ENCODE assay signal across 1 cellular context in the genomic region with DNA sequence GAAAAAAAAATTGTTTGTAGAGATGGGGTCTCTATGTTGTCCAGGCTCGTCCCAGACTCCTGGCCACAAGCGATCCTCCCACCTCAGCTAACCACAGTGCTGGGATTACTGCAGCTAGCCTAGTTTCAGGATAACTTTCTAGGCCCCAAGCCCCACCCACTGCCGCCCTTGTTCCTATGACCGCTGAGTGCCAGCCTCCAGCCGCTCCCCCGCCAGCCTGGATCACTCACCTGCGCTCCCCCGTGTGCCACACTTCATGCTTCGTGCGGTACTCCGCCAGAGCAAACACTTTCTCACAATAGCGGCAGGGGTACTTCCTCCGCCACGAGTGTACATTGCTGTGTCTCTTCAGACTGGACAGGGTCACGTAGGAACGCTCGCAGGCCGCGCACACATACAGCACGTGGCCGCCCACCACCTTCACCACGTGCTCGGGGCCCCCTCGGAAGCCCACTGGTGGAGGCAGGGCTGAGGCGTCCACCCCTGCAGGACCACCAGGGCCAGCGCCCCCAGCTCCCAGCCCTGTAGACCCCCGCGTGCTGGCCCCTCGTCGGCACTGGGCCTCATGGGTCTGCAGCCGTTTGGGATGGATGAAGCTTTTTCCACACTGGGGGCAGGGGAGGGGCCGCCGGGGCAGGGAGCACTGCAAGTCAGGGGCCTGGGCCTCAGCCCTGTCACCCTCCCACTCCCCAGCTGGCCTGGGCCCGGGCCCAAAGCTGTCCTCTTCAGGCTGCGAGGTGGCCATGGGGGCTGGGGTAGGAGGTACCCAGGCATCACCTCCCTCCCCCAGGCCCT.
TF ChIP-seq lines count a peak whose summit lies in the region.

No MANE protein-coding gene starts in this region.

TF ChIP-seq in GM12878, 131 proteins besides CTCF, POLR2A, EP300 and RAD21:
- no peak for TF ChIP-seq HDAC6 (IDR thresholded peaks at IDR 0.05; ENCODE audit: unreplicated experiment)
- TF ChIP-seq BRCA1 (IDR thresholded peaks at IDR 0.05; ENCODE audit: low read depth, low read length): no peak
- no peak for TF ChIP-seq ASH2L (IDR thresholded peaks at IDR 0.05; ENCODE audit: borderline replicate concordance, low read depth)
- no peak for TF ChIP-seq FOXK2 (IDR thresholded peaks at IDR 0.05)
- no peak for TF ChIP-seq NR2F1 (conservative IDR thresholded peaks at IDR 0.05)
- TF ChIP-seq MEF2A (IDR thresholded peaks at IDR 0.05; ENCODE audit: insufficient read depth, low read depth, low read length): no peak
- TF ChIP-seq, protein P1, sequence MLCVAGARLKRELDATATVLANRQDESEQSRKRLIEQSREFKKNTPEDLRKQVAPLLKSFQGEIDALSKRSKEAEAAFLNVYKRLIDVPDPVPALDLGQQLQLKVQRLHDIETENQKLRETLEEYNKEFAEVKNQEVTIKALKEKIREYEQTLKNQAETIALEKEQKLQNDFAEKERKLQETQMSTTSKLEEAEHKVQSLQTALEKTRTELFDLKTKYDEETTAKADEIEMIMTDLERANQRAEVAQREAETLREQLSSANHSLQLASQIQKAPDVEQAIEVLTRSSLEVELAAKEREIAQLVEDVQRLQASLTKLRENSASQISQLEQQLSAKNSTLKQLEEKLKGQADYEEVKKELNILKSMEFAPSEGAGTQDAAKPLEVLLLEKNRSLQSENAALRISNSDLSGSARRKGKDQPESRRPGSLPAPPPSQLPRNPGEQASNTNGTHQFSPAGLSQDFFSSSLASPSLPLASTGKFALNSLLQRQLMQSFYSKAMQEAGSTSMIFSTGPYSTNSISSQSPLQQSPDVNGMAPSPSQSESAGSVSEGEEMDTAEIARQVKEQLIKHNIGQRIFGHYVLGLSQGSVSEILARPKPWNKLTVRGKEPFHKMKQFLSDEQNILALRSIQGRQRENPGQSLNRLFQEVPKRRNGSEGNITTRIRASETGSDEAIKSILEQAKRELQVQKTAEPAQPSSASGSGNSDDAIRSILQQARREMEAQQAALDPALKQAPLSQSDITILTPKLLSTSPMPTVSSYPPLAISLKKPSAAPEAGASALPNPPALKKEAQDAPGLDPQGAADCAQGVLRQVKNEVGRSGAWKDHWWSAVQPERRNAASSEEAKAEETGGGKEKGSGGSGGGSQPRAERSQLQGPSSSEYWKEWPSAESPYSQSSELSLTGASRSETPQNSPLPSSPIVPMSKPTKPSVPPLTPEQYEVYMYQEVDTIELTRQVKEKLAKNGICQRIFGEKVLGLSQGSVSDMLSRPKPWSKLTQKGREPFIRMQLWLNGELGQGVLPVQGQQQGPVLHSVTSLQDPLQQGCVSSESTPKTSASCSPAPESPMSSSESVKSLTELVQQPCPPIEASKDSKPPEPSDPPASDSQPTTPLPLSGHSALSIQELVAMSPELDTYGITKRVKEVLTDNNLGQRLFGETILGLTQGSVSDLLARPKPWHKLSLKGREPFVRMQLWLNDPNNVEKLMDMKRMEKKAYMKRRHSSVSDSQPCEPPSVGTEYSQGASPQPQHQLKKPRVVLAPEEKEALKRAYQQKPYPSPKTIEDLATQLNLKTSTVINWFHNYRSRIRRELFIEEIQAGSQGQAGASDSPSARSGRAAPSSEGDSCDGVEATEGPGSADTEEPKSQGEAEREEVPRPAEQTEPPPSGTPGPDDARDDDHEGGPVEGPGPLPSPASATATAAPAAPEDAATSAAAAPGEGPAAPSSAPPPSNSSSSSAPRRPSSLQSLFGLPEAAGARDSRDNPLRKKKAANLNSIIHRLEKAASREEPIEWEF (IDR thresholded peaks at IDR 0.05; ENCODE audit: insufficient replicate concordance, low read depth, low read length): no peak
- no peak for TF ChIP-seq ZSCAN29 (IDR thresholded peaks at IDR 0.05)
- no peak for TF ChIP-seq BCL3 (IDR thresholded peaks at IDR 0.05; ENCODE audit: borderline replicate concordance, insufficient read depth, low read depth, low read length, poor library complexity, severe bottlenecking)
- no peak for TF ChIP-seq KDM1A (IDR thresholded peaks at IDR 0.05; ENCODE audit: borderline replicate concordance)
- TF ChIP-seq E2F8 (IDR thresholded peaks at IDR 0.05; ENCODE audit: low read depth, partially characterized antibody): no peak
- no peak for TF ChIP-seq MYB (IDR thresholded peaks at IDR 0.05; ENCODE audit: borderline replicate concordance, low read depth, low read length)
- no peak for TF ChIP-seq IKZF2 (IDR thresholded peaks at IDR 0.05)
- no peak for TF ChIP-seq RUNX3 (IDR thresholded peaks at IDR 0.05; ENCODE audit: low read length)
